8 cellular contexts compared by ENCODE assay signal in the genomic region with DNA sequence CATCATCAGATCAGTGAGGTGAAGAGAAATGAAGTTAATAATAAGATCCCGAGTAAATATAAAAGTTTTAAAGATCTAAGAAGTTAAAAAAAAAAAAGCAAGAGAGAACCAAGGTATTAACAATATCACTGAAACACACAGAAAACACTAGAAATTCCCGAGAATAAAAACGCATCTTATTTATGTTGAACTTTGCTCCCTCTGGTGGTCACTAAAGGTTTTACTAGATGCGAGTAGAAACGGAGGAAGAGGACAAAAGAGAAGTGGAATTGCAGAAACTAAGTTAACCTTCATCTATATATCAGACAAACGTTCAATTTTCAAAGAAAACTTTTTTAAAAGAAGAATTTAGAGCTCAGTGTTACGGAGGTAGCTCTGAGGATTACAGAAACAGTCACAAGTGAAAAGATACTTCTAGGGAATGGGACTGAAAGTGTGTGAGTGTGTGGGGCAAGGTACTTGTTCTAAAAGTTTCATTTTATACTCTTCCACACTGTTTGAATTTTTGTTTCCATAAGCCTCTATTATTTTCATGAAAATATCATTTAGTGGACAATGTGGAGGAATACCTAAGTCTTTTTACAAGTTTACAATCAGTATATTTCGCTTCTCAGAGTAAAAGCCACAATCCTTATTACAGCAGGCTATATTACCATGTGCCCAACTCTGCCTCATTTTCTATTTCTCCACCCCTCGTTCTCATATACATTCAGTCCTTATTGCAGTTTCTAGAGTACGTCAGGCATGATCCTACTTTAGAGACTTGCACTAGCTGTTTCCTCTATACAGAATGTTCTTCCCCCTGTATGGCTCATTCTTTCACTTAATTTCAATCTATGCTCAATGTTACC. TPM values are rescaled to one million over a fixed set of nuclear protein-coding genes. Genes with fewer than 3 reads are reported as not detected.
A peak's percentile ranks its signal among the peaks of the same experiment; 100 is the strongest.
DNase-seq lines count a peak whose midpoint lies in the region; ATAC-seq and TF ChIP-seq lines count a peak whose summit lies in the region.

No MANE protein-coding gene starts in this region.

- H3K27me3 ChIP-seq in Loucy (ENCODE audit: insufficient read depth, low read length, poor library complexity, severe bottlenecking) = no peaks in the 10 kb centered on the region
- H3K27me3 ChIP-seq in SK-N-SH (ENCODE audit: insufficient read depth) = no peaks in the 10 kb centered on the region
- H3K27me3 ChIP-seq in esophagus squamous epithelium = no peaks in the 10 kb centered on the region

- H3K4me2 ChIP-seq in Loucy (ENCODE audit: low read depth, low read length, poor library complexity, severe bottlenecking) = peak overlapping the region; percentile 64
- 0 out of 2 replicates have a peak overlapping the region, but pooled peaks have one; percentile 26 for H3K4me2 ChIP-seq in SK-N-SH

- peak in 1 of 2 donors; percentile 15 for DNase-seq in activated naive CD4-positive, alpha-beta T cell treated with anti-CD3 and anti-CD28 coated beads, Interleukin-2, amount 50 U/mL, for 72 hours (ENCODE audit: low spot score in 2 of 2)
- DNase-seq in activated naive CD4-positive, alpha-beta T cell treated with anti-CD3 and anti-CD28 coated beads, Interleukin-2, amount 10 ng/mL, durations not matched to agents 7 days and 5 days = no peak
- DNase-seq in SK-N-SH = peak; percentile 37
- DNase-seq in esophagus squamous epithelium (lab: John Stamatoyannopoulos, UW) = no peak
- no peak for DNase-seq in osteocyte (ENCODE audit: extremely low spot score, unreplicated experiment)
- DNase-seq in omental fat pad (ENCODE audit: low spot score) = no peak

- ATAC-seq in activated naive CD4-positive, alpha-beta T cell treated with anti-CD3 and anti-CD28 coated beads, Interleukin-2, amount 50 U/mL, for 72 hours = peak; percentile 29 to 32
- no peak for ATAC-seq in GM19023 (IDR thresholded peaks at IDR 0.05; ENCODE audit: unreplicated experiment)
- no peak for ATAC-seq in omental fat pad (ENCODE audit: low FRiP score)

- peaks cover 0 to 10% of the 10 kb centered on the region in 2 donors for H3K36me3 Mint-ChIP-seq in activated naive CD4-positive, alpha-beta T cell treated with anti-CD3 and anti-CD28 coated beads, Interleukin-2, amount 50 U/mL, for 72 hours
- H3K36me3 Mint-ChIP-seq in activated naive CD4-positive, alpha-beta T cell treated with anti-CD3 and anti-CD28 coated beads, Interleukin-2, amount 10 ng/mL, durations not matched to agents 7 days and 5 days = peaks cover 29% of the 10 kb centered on the region
- H3K36me3 Mint-ChIP-seq in osteocyte (ENCODE audit: unreplicated experiment) = peaks cover 27% of the 10 kb centered on the region

- CTCF ChIA-PET in activated naive CD4-positive, alpha-beta T cell treated with anti-CD3 and anti-CD28 coated beads, Interleukin-2, amount 10 ng/mL, durations not matched to agents 7 days and 5 days (lab: Charles Lee) = interaction anchor here (0.6 to 3.9 kb wide), 12 partner anchors 10 to 431 kb away, joined by 3 to 28 read pairs (median 3); partner anchors contain the start of gene ACBD6
- CTCF ChIA-PET in SK-N-SH (lab: Yijun Ruan, JAX) = interaction anchor here (0.6 to 2.6 kb wide), 37 partner anchors 9 to 459 kb away, joined by 3 to 32 read pairs (median 4); partner anchors contain the start of gene ACBD6

- 21% methylated on average over 10 of the region's 10 CpGs for WGBS in SK-N-SH (ENCODE audit: low lambda C conversion rate)
- WGBS in esophagus squamous epithelium, 2 donors = 21 to 25% methylated on average over 10 of the region's 10 CpGs

- TF ChIP-seq RAD21 in SK-N-SH (IDR thresholded peaks at IDR 0.05; ENCODE audit: low read length) = peak; percentile 62

- H3K9me3 Mint-ChIP-seq in activated naive CD4-positive, alpha-beta T cell treated with anti-CD3 and anti-CD28 coated beads, Interleukin-2, amount 50 U/mL, for 72 hours = no peaks in the 10 kb centered on the region
- H3K9me3 Mint-ChIP-seq in activated naive CD4-positive, alpha-beta T cell treated with anti-CD3 and anti-CD28 coated beads, Interleukin-2, amount 10 ng/mL, durations not matched to agents 7 days and 5 days = no peaks in the 10 kb centered on the region
- H3K9me3 Mint-ChIP-seq in osteocyte (ENCODE audit: unreplicated experiment) = no peaks in the 10 kb centered on the region

- H3K27ac ChIP-seq in SK-N-SH (ENCODE audit: low read depth in 2 of 2, low read length in 1 of 2) (no peak overlapping the region), esophagus squamous epithelium (no peak overlapping the region)

- H3K9me2 ChIP-seq in Loucy (replicated peaks; ENCODE audit: low read depth, low read length) = no peaks in the 10 kb centered on the region
- no peaks in the 10 kb centered on the region for H3K9me2 ChIP-seq in SK-N-SH

- H3K9ac ChIP-seq in Loucy (ENCODE audit: low read depth, low read length, poor library complexity, severe bottlenecking) = peak overlapping the region; percentile 48
- no peak overlapping the region for H3K9ac ChIP-seq in SK-N-SH

- H3K36me3 ChIP-seq in Loucy (ENCODE audit: insufficient read depth, low read length) = peaks cover 48% of the 10 kb centered on the region
- peaks cover 27 to 28% of the 10 kb centered on the region in 2 experiments for H3K36me3 ChIP-seq in SK-N-SH (replicated peaks in 1 of 2; ENCODE audit: control insufficient read depth in 1 of 2, insufficient read depth in 2 of 2, low read length in 1 of 2)
- H3K36me3 ChIP-seq in esophagus squamous epithelium = peaks cover 0 to 42% (median 4%) of the 10 kb centered on the region in 3 donors

- POLR2A ChIA-PET in SK-N-SH (lab: Yijun Ruan, JAX) = no interaction called here

- intact Hi-C loops in esophagus squamous epithelium (cut with DNase I) = loop anchor here (10.0 kb wide), 1 partner anchor 298 kb away; no protein-coding TSS in a partner anchor

- H3K4me3 Mint-ChIP-seq in activated naive CD4-positive, alpha-beta T cell treated with anti-CD3 and anti-CD28 coated beads, Interleukin-2, amount 10 ng/mL, durations not matched to agents 7 days and 5 days = no peak overlapping the region
- peak overlapping the region; percentile 20 for H3K4me3 Mint-ChIP-seq in osteocyte (ENCODE audit: unreplicated experiment)

- H4K20me1 ChIP-seq in Loucy (ENCODE audit: insufficient read depth, low read length, poor library complexity, severe bottlenecking) (peaks cover 17% of the 10 kb centered on the region), SK-N-SH (ENCODE audit: insufficient read depth) (0 out of 2 replicates have a peak, but pooled peaks cover 2% of the 10 kb centered on the region)

- H3K4me3 ChIP-seq in Loucy (ENCODE audit: low read length, poor library complexity, severe bottlenecking) (peak overlapping the region; percentile 46), SK-N-SH (ENCODE audit: low read depth in 2 of 2, low read length in 1 of 2) (peak overlapping the region; percentile 7 to 12; a peak in 2 of 4 replicates), esophagus squamous epithelium (no peak overlapping the region)

- TF ChIP-seq CTCF in Loucy (conservative IDR thresholded peaks at IDR 0.05; ENCODE audit: low read length) (peak; percentile 94), SK-N-SH (IDR thresholded peaks at IDR 0.05) (peak; percentile 86), esophagus squamous epithelium (IDR thresholded peaks at IDR 0.05) (peak in 5 of 6 experiments; percentile 37 to 71 (median 63)), osteocyte (IDR thresholded peaks at IDR 0.05) (peak; percentile 75), omental fat pad (IDR thresholded peaks at IDR 0.05) (no peak)

- no peak for TF ChIP-seq POLR2A in esophagus squamous epithelium (IDR thresholded peaks at IDR 0.05)

- H3K79me2 ChIP-seq in Loucy (ENCODE audit: insufficient read depth, low read length) (peaks cover 26% of the 10 kb centered on the region), SK-N-SH (ENCODE audit: insufficient read depth) (peaks cover 8% of the 10 kb centered on the region)

- no peak overlapping the region for H2AFZ ChIP-seq in Loucy (ENCODE audit: low read length)
- H2AFZ ChIP-seq in SK-N-SH (ENCODE audit: low read depth) = no peak overlapping the region

- H3K27ac Mint-ChIP-seq in activated naive CD4-positive, alpha-beta T cell treated with anti-CD3 and anti-CD28 coated beads, Interleukin-2, amount 50 U/mL, for 72 hours = no peak overlapping the region
- H3K27ac Mint-ChIP-seq in activated naive CD4-positive, alpha-beta T cell treated with anti-CD3 and anti-CD28 coated beads, Interleukin-2, amount 10 ng/mL, durations not matched to agents 7 days and 5 days = no peak overlapping the region
- no peak overlapping the region for H3K27ac Mint-ChIP-seq in osteocyte (ENCODE audit: unreplicated experiment)

- H3F3A ChIP-seq in Loucy (ENCODE audit: low read depth) (no peaks in the 10 kb centered on the region), SK-N-SH (replicated peaks; ENCODE audit: insufficient read depth) (no peaks in the 10 kb centered on the region)

- H3K4me1 ChIP-seq in Loucy (ENCODE audit: insufficient read depth, low read length, poor library complexity, severe bottlenecking) (peaks cover 7% of the 10 kb centered on the region), SK-N-SH (ENCODE audit: control insufficient read depth in 1 of 2, insufficient read depth in 2 of 2, low read depth in 1 of 2, low read length in 1 of 2) (no peaks in the 10 kb centered on the region; a peak in 1 of 4 replicates), esophagus squamous epithelium (peaks cover 0 to 5% (median 0%) of the 10 kb centered on the region in 3 donors)

- peaks cover 10% of the 10 kb centered on the region for H3K4me1 Mint-ChIP-seq in activated naive CD4-positive, alpha-beta T cell treated with anti-CD3 and anti-CD28 coated beads, Interleukin-2, amount 10 ng/mL, durations not matched to agents 7 days and 5 days
- H3K4me1 Mint-ChIP-seq in osteocyte (ENCODE audit: unreplicated experiment) = peaks cover 6% of the 10 kb centered on the region

- TF ChIP-seq EP300 in SK-N-SH (IDR thresholded peaks at IDR 0.05; ENCODE audit: borderline replicate concordance in 1 of 2, low read depth in 1 of 2, low read length in 1 of 2) = no peak

- H3K9me3 ChIP-seq in Loucy (ENCODE audit: insufficient read depth, low read depth, low read length) (no peaks in the 10 kb centered on the region), SK-N-SH (no peaks in the 10 kb centered on the region), esophagus squamous epithelium (no peaks in the 10 kb centered on the region)

- no peaks in the 10 kb centered on the region for H3K27me3 Mint-ChIP-seq in activated naive CD4-positive, alpha-beta T cell treated with anti-CD3 and anti-CD28 coated beads, Interleukin-2, amount 10 ng/mL, durations not matched to agents 7 days and 5 days
- no peaks in the 10 kb centered on the region for H3K27me3 Mint-ChIP-seq in osteocyte (ENCODE audit: unreplicated experiment)

TF ChIP-seq in SK-N-SH, 30 proteins besides CTCF, POLR2A, EP300 and RAD21 (continues in another document):
- TF ChIP-seq SMC3 (IDR thresholded peaks at IDR 0.05; ENCODE audit: low read depth, low read length) (peak; percentile 60), POLR2AphosphoS5 (IDR thresholded peaks at IDR 0.05; ENCODE audit: low read depth, low read length) (no peak), YY1 (IDR thresholded peaks at IDR 0.05; ENCODE audit: low read depth) (no peak)

RNA-seq across cellular contexts. Expression of gene ACBD6, which starts 19.7 kb away (rescaled TPM):
- 10 to 100 TPM; 18.6 to 51.2 TPM for total RNA-seq in activated naive CD4-positive, alpha-beta T cell treated with anti-CD3 and anti-CD28 coated beads, Interleukin-2, amount 50 U/mL, for 72 hours
- polyA plus RNA-seq in SK-N-SH (2012; rRNA removed) = 60.9 and 65.2 TPM in 2 replicates
- 52.0 and 56.0 TPM in 2 replicates for polyA plus RNA-seq in SK-N-SH (2012; cell fraction: cytosol; rRNA removed)
- 124 and 135 TPM in 2 replicates for polyA plus RNA-seq in SK-N-SH (2012; cell fraction: nucleus; rRNA removed)
- total RNA-seq in esophagus squamous epithelium = 10 to 100 TPM; 26.6 to 51.3 (median 34.4) TPM
- total RNA-seq in osteocyte = 57.5 and 66.6 TPM in 2 replicates
- 10 to 100 TPM; 30.0 to 46.2 (median 38.9) TPM for total RNA-seq in omental fat pad

Comparison
In these comparisons a context has a peak if more than half of its experiments do, and no peak if none do; other contexts are left out.
1. ATAC-seq: peak in activated naive CD4-positive, alpha-beta T cell treated with anti-CD3 and anti-CD28 coated beads, Interleukin-2, amount 50 U/mL, for 72 hours (2 of 2); none in GM19023 (single experiment) and omental fat pad (single experiment).
2. H3K4me3 ChIP-seq: peak in Loucy (single experiment) and SK-N-SH (2 of 2); none in esophagus squamous epithelium (0 of 4).
3. CTCF ChIP-seq: peak in Loucy (single experiment), SK-N-SH (single experiment), esophagus squamous epithelium (5 of 6) and osteocyte (single experiment); none in omental fat pad (0 of 3).